Comparison of ENCODE assay signal across 15 cellular contexts in genomic region chr12:105698047-105698446, GRCh38.
"Had no signal": no experiment of that assay in that cellular context is flagged by ENCODE, and none has a peak within 500 bp of the region (broad histone marks: within the 10 kb centered on the region; RNA-seq: fewer than 3 reads in every experiment).

No MANE protein-coding gene starts in this region.

- H3K9me3 ChIP-seq: breast epithelium, esophagus muscularis mucosa, pancreas had no signal

- ATAC-seq: activated T-cell treated with anti-CD3 and anti-CD28 coated beads, Interleukin-2, amount 50 U/mL, for 4 hours; pancreas had no signal

- H3K27me3 ChIP-seq: breast epithelium, pancreas had no signal

- H3K4me1 ChIP-seq: breast epithelium, esophagus muscularis mucosa, left ventricle myocardium inferior, pancreas, stomach had no signal

- H3K27ac ChIP-seq: breast epithelium, esophagus muscularis mucosa, left ventricle myocardium inferior, pancreas, stomach had no signal

- FAIRE-seq: endometrium, islet of Langerhans, pancreas had no signal

- H3K27ac Mint-ChIP-seq: activated CD4-positive, alpha-beta memory T cell treated with anti-CD3 and anti-CD28 coated beads for 36 hours; activated naive CD8-positive, alpha-beta T cell had no signal

- H3K4me1 Mint-ChIP-seq: neural crest cell had no signal

- H3K4me3 ChIP-seq: breast epithelium, esophagus muscularis mucosa, left ventricle myocardium inferior, pancreas, stomach had no signal

- H3K9me3 Mint-ChIP-seq: activated CD4-positive, alpha-beta memory T cell treated with anti-CD3 and anti-CD28 coated beads for 36 hours had no signal

- H3K36me3 ChIP-seq: breast epithelium, esophagus muscularis mucosa, left ventricle myocardium inferior, pancreas, stomach had no signal

- H3K36me3 Mint-ChIP-seq: activated CD4-positive, alpha-beta memory T cell treated with anti-CD3 and anti-CD28 coated beads for 36 hours; activated naive CD8-positive, alpha-beta T cell had no signal

- H3K4me3 Mint-ChIP-seq: activated CD4-positive, alpha-beta memory T cell treated with anti-CD3 and anti-CD28 coated beads for 36 hours; activated naive CD8-positive, alpha-beta T cell; activated T-cell treated with anti-CD3 and anti-CD28 coated beads, Interleukin-2, amount 50 U/mL, for 4 hours; neural crest cell had no signal

- H3K27me3 Mint-ChIP-seq: activated CD4-positive, alpha-beta memory T cell treated with anti-CD3 and anti-CD28 coated beads for 36 hours had no signal

- DNase-seq: activated CD4-positive, alpha-beta memory T cell treated with anti-CD3 and anti-CD28 coated beads for 36 hours; activated gamma-delta T cell; activated T-cell treated with anti-CD3 and anti-CD28 coated beads, Interleukin-2, amount 50 U/mL, for 4 hours; foreskin fibroblast; left ventricle myocardium inferior; pancreas; stimulated activated CD4-positive, alpha-beta T cell treated with anti-CD3 and anti-CD28 coated beads, Interleukin-15, amount 100 ng/mL, for 24 hours; stimulated activated CD4-positive, alpha-beta T cell treated with anti-CD3 and anti-CD28 coated beads, Interleukin-4, amount 100 ng/mL, for 4 hours; stomach had no signal
